ENCODE assay signal across 2 cellular contexts in the genomic region with DNA sequence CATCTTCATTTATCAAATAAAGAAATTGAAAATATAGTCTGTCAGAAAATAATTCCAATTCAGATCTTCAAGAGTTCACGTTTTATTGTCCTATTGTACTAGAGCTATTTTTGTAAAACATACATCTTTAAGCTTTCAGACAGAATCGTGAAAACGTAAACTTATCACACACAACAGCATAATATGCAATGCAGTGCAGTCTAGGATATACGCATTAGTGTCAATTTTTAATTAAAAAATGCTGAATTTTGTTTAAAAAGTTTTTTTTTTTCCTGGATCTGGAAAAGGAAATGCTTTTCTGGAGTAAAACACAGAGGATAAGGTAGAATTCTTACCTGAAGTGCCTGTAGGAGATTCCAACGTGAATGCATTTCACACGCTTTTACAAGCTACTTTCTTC.
TF ChIP-seq lines count a peak whose summit lies in the region.

No MANE protein-coding gene starts in this region.

TF ChIP-seq in SK-N-SH, 30 proteins besides CTCF, POLR2A, EP300 and RAD21 (continued from another document):
- TF ChIP-seq REST (IDR thresholded peaks at IDR 0.05; ENCODE audit: low read depth, low read length) (no peak), POLR2AphosphoS5 (IDR thresholded peaks at IDR 0.05; ENCODE audit: low read depth, low read length) (no peak)

TF ChIP-seq in SK-N-SH treated with all-trans-retinoic acid at 6 μM for 48 hours, 23 proteins besides CTCF, POLR2A, EP300 and RAD21 (continued from another document):
- TF ChIP-seq TSHZ2 (CRISPR knock-in tag; IDR thresholded peaks at IDR 0.05) (no peak), ARNTL (CRISPR knock-in tag; IDR thresholded peaks at IDR 0.05; ENCODE audit: borderline replicate concordance, low read depth) (no peak), CSDC2 (CRISPR knock-in tag; IDR thresholded peaks at IDR 0.05) (no peak), TCF4 (CRISPR knock-in tag; IDR thresholded peaks at IDR 0.05; ENCODE audit: borderline replicate concordance) (no peak), RARB (CRISPR knock-in tag; IDR thresholded peaks at IDR 0.05) (no peak)
- TF ChIP-seq, protein P1, sequence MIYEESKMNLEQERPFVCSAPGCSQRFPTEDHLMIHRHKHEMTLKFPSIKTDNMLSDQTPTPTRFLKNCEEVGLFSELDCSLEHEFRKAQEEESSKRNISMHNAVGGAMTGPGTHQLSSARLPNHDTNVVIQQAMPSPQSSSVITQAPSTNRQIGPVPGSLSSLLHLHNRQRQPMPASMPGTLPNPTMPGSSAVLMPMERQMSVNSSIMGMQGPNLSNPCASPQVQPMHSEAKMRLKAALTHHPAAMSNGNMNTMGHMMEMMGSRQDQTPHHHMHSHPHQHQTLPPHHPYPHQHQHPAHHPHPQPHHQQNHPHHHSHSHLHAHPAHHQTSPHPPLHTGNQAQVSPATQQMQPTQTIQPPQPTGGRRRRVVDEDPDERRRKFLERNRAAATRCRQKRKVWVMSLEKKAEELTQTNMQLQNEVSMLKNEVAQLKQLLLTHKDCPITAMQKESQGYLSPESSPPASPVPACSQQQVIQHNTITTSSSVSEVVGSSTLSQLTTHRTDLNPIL (CRISPR knock-in tag; IDR thresholded peaks at IDR 0.05; ENCODE audit: low read depth), result no peak
